ENCODE assay signal across 13 cellular contexts in genomic region chr1:54028306-54029251, GRCh38.
DNase-seq lines count a peak whose midpoint lies in the region; TF ChIP-seq lines count a peak whose summit lies in the region.
"Had no signal": no experiment of that assay in that cellular context is flagged by ENCODE, and none has a peak within 500 bp of the region (broad histone marks: within the 10 kb centered on the region; RNA-seq: fewer than 3 reads in every experiment).

No MANE protein-coding gene starts in this region.

- TF ChIP-seq CTCF in brain microvascular endothelial cell (IDR thresholded peaks at IDR 0.05; ENCODE audit: low read depth, low read length, missing control alignments) = no peak

- in situ Hi-C loops in brain microvascular endothelial cell (cut with HindIII; ENCODE audit: low pct_ligation_motif_present, low sequenced_read_pairs) = no loop called here

- H3K27ac ChIP-seq in brain microvascular endothelial cell = peak overlapping the region; percentile 64
- H3K27ac ChIP-seq: BLaER1 treated with 17β-estradiol and CSF1 and Interleukin-3, amounts not matched to agents 10 nM and 100 nM; transverse colon; WERI-Rb-1 had no signal

- no peak overlapping the region for H3K4me3 ChIP-seq in brain microvascular endothelial cell (ENCODE audit: low read depth, low read length)
- H3K4me3 ChIP-seq: BLaER1 treated with 17β-estradiol and CSF1 and Interleukin-3, amounts not matched to agents 10 nM and 100 nM; transverse colon had no signal

- no peaks in the 10 kb centered on the region for H3K36me3 ChIP-seq in brain microvascular endothelial cell (replicated peaks)

- DNase-seq in NCI-H146 (lab: John Stamatoyannopoulos, UW) (peak; percentile 18), brain microvascular endothelial cell (peak; percentile 74), islet precursor cell (peak; percentile 29), putamen (ENCODE audit: low spot score) (peak; percentile 71), D341Med (ENCODE audit: low spot score) (no peak), AG08396 (ENCODE audit: low spot score) (no peak), NCI-H345 (lab: John Stamatoyannopoulos, UW) (no peak)
- DNase-seq: activated naive CD4-positive, alpha-beta T cell treated with anti-CD3 and anti-CD28 coated beads, Interleukin-2, amount 10 ng/mL, durations not matched to agents 7 days and 5 days; cerebellar nuclear complex; NCI-H2171; transverse colon; WERI-Rb-1 had no signal

- H3K27me3 ChIP-seq in brain microvascular endothelial cell (replicated peaks) = no peaks in the 10 kb centered on the region
- H3K27me3 ChIP-seq: BLaER1 treated with 17β-estradiol and CSF1 and Interleukin-3, amounts not matched to agents 10 nM and 100 nM; transverse colon had no signal

Comparison
In these comparisons a context has a peak if more than half of its experiments do, and no peak if none do; other contexts are left out.
1. DNase-seq: peak in NCI-H146 (single experiment), brain microvascular endothelial cell (single experiment), islet precursor cell (single experiment) and putamen (single experiment); none in D341Med (single experiment), AG08396 (single experiment) and NCI-H345 (single experiment).